Comparison of ENCODE assay signal across 12 cellular contexts in the genomic region with DNA sequence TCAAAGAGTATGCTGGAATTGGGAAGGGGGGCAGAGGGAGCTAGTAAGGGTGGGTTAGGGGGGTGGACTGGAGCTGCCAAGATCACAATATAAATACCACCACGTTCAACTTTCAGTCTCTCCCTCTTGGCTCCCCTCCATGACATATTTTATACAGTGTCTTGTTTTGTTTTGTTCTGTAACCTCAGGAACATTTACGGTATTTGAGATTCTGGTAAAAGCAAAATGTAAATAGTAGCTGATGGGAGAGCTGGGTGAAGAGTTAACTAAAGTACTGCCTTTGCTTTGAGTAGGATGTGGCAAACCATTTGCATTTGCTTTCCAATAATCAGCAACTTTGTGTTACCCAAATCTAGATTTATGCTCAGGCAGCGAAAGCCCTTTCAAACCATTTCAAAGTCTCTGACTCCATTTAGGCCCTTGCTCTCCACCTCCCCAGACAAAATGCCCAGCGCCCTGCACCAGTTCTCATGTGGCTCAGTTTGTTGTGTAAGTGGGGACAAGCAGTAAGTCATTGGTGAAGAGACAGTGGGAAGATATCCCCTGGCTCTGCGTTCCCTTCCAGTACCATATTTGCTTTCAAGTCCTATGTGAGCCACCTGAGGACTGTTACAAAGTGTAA.
A peak's percentile ranks its signal among the peaks of the same experiment; 100 is the strongest.
DNase-seq lines count a peak whose midpoint lies in the region; TF ChIP-seq lines count a peak whose summit lies in the region.
"Had no signal": no experiment of that assay in that cellular context is flagged by ENCODE, and none has a peak within 500 bp of the region (broad histone marks: within the 10 kb centered on the region; RNA-seq: fewer than 3 reads in every experiment).

No MANE protein-coding gene starts in this region.

- no peak overlapping the region for H3K9ac ChIP-seq in HUES6 (ENCODE audit: low read length)

- in situ Hi-C loops in astrocyte of the spinal cord (cut with HindIII; ENCODE audit: low sequenced_read_pairs), result loop anchor here (25.0 kb wide), 1 partner anchor 1120 kb away; no protein-coding TSS in a partner anchor

- peaks cover 2% of the 10 kb centered on the region; the same call in 1 of the 2 replicates for H3K9me3 ChIP-seq in HUES6 (ENCODE audit: control insufficient read depth, insufficient read depth, low read depth, low read length)

- 0 out of 2 replicates have a peak overlapping the region, but pooled peaks have one; percentile 19 for H3K27ac ChIP-seq in HUES6 (ENCODE audit: low read depth, low read length)

- peak; percentile 91 for DNase-seq in astrocyte of the spinal cord (ENCODE audit: low read depth, low spot score)
- peak; percentile 94 for DNase-seq in iris pigment epithelial cell (ENCODE audit: low read depth)
- DNase-seq in skeletal muscle cell (ENCODE audit: low read depth), result peak; percentile 45
- no peak for DNase-seq in stimulated activated CD4-positive, alpha-beta T cell treated with anti-CD3 and anti-CD28 coated beads, Interleukin-4, amount 100 ng/mL, for 1 hour
- no peak for DNase-seq in activated CD4-positive, CD25-positive, alpha-beta regulatory T cell (lab: John Stamatoyannopoulos, UW)
- DNase-seq in NCI-H1105 treated with DMSO at 0.1 percent for 48 hours (lab: John Stamatoyannopoulos, UW), result no peak
- no peak for DNase-seq in NCI-H1694 treated with DMSO at 0.1 percent for 48 hours (lab: John Stamatoyannopoulos, UW)
- DNase-seq: activated CD4-positive, alpha-beta T cell treated with anti-CD3 and anti-CD28 coated beads, Interleukin-2, amount 50 U/mL, for 48 hours; activated effector memory CD4-positive, alpha-beta T cell treated with anti-CD3 and anti-CD28 coated beads, Interleukin-2, amount 50 U/mL, for 16 hours; mammary epithelial cell; stimulated activated CD4-positive, alpha-beta T cell treated with anti-CD3 and anti-CD28 coated beads, Interleukin-4, amount 100 ng/mL, for 4 hours had no signal

- no peak for TF ChIP-seq CTCF in astrocyte of the spinal cord (IDR thresholded peaks at IDR 0.05; ENCODE audit: low read depth, low read length)

- peaks cover 9% of the 10 kb centered on the region; the same call in 1 of the 2 replicates for H3K4me1 ChIP-seq in HUES6 (ENCODE audit: control insufficient read depth, insufficient read depth, low read length)

- no peaks in the 10 kb centered on the region for H3K27me3 ChIP-seq in HUES6 (ENCODE audit: control insufficient read depth, insufficient read depth, low read length)

- peaks cover 5% of the 10 kb centered on the region; the same call in 1 of the 2 replicates for H3K36me3 ChIP-seq in HUES6 (ENCODE audit: control insufficient read depth, insufficient read depth, low read length)

- H3K4me3 ChIP-seq in HUES6 (ENCODE audit: low read depth, low read length), result no peak overlapping the region
- no peak overlapping the region for H3K4me3 ChIP-seq in astrocyte of the spinal cord (ENCODE audit: low read depth, low read length)
- no peak overlapping the region for H3K4me3 ChIP-seq in skeletal muscle cell (ENCODE audit: low read depth, low read length)

Comparison
In these comparisons a context has a peak if more than half of its experiments do, and no peak if none do; other contexts are left out.
1. DNase-seq: peak in astrocyte of the spinal cord (single experiment), iris pigment epithelial cell (single experiment) and skeletal muscle cell (single experiment); none in stimulated activated CD4-positive, alpha-beta T cell treated with anti-CD3 and anti-CD28 coated beads, Interleukin-4, amount 100 ng/mL, for 1 hour (single experiment), activated CD4-positive, CD25-positive, alpha-beta regulatory T cell (0 of 4), NCI-H1105 treated with DMSO at 0.1 percent for 48 hours (single experiment) and NCI-H1694 treated with DMSO at 0.1 percent for 48 hours (single experiment).